In the genomic region with DNA sequence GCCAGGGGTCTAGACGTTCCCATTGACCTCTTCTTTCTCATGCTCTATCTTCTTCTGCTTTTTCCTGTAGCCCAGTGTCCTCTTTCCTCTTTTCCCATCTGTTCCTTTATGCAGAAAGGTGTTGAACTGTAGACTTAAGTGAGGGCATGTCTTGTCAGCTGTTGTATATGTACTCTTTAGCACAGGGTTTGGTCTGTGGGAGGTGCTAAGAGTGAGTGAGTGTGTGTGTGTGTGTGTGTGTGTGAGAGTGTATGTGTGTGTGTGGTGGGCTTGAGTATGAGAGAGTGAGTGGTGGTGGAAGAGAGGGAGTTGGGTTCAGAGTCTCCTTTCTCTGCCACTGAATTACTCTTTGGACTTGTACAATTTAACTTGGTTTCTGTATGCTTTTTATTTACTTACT, we compare ENCODE assay signal across 25 cellular contexts. TPM values are rescaled to one million over a fixed set of nuclear protein-coding genes. Genes with fewer than 3 reads are reported as not detected.
A peak's percentile ranks its signal among the peaks of the same experiment; 100 is the strongest.
DNase-seq lines count a peak whose midpoint lies in the region; ATAC-seq and TF ChIP-seq lines count a peak whose summit lies in the region.
"Had no signal": no experiment of that assay in that cellular context is flagged by ENCODE, and none has a peak within 500 bp of the region (broad histone marks: within the 10 kb centered on the region; RNA-seq: fewer than 3 reads in every experiment).

No MANE protein-coding gene starts in this region.

- no peak overlapping the region for H3K27ac ChIP-seq in KMS-11
- H3K27ac ChIP-seq: BLaER1, brain microvascular endothelial cell, GM23248, ovary, right atrium auricular region, SJCRH30 had no signal

- H3K4me1 Mint-ChIP-seq in activated naive CD4-positive, alpha-beta T cell treated with anti-CD3 and anti-CD28 coated beads for 36 hours (ENCODE audit: low read depth), result peaks cover 6% of the 10 kb centered on the region
- no peaks in the 10 kb centered on the region for H3K4me1 Mint-ChIP-seq in brain
- no peaks in the 10 kb centered on the region for H3K4me1 Mint-ChIP-seq in progenitor cell of endocrine pancreas (ENCODE audit: low read depth)

- H3K4me3 ChIP-seq in KMS-11 (IDR thresholded peaks at IDR 0.05; ENCODE audit: insufficient read depth, low read depth, low read length), result no peak overlapping the region
- H3K4me3 ChIP-seq: BLaER1, GM23248, ovary, right atrium auricular region, SJCRH30 had no signal

- H3K4me2 ChIP-seq in KMS-11, result peak overlapping the region; percentile 41; the same call in 1 of the 2 replicates
- H3K4me2 ChIP-seq: BLaER1 had no signal

- no peak overlapping the region for H3K4me3 Mint-ChIP-seq in activated naive CD4-positive, alpha-beta T cell treated with anti-CD3 and anti-CD28 coated beads for 36 hours
- H3K4me3 Mint-ChIP-seq in brain (no peak overlapping the region), progenitor cell of endocrine pancreas (ENCODE audit: low read depth) (no peak overlapping the region)
- H3K4me3 Mint-ChIP-seq: natural killer cell treated with Interleukin-12 subunit alpha and Interleukin-12 subunit beta and Interleukin-15 and Interleukin-18, amount 100 ng/mL, for 72 hours had no signal

- TF ChIP-seq CTCF in KMS-11 (conservative IDR thresholded peaks at IDR 0.05; ENCODE audit: low read depth, low read length), result no peak
- no peak for TF ChIP-seq CTCF in brain (conservative IDR thresholded peaks at IDR 0.05)
- TF ChIP-seq CTCF in progenitor cell of endocrine pancreas (IDR thresholded peaks at IDR 0.05; ENCODE audit: unreplicated experiment), result no peak

- CTCF ChIA-PET in activated naive CD4-positive, alpha-beta T cell treated with anti-CD3 and anti-CD28 coated beads for 36 hours (lab: Charles Lee), result no interaction called here

- no peaks in the 10 kb centered on the region for H4K20me1 ChIP-seq in KMS-11 (ENCODE audit: insufficient read depth)

- H3K9me3 Mint-ChIP-seq in activated naive CD4-positive, alpha-beta T cell treated with anti-CD3 and anti-CD28 coated beads for 36 hours, result no peaks in the 10 kb centered on the region
- H3K9me3 Mint-ChIP-seq in activated naive CD4-positive, alpha-beta T cell treated with anti-CD3 and anti-CD28 coated beads, Interleukin-2, amount 50 U/mL, for 72 hours, result no peaks in the 10 kb centered on the region
- H3K9me3 Mint-ChIP-seq in brain (no peaks in the 10 kb centered on the region), progenitor cell of endocrine pancreas (ENCODE audit: low read depth) (no peaks in the 10 kb centered on the region)
- H3K9me3 Mint-ChIP-seq: natural killer cell treated with Interleukin-12 subunit alpha and Interleukin-12 subunit beta and Interleukin-15 and Interleukin-18, amount 100 ng/mL, for 72 hours had no signal

- peaks cover 64% of the 10 kb centered on the region for H3K4me1 ChIP-seq in KMS-11 (ENCODE audit: low read depth, poor library complexity, severe bottlenecking)
- H3K4me1 ChIP-seq: BLaER1, right atrium auricular region had no signal

- H3K9ac ChIP-seq in KMS-11, result no peak overlapping the region
- H3K9ac ChIP-seq: BLaER1, GM23248 had no signal

- H3K36me3 ChIP-seq in KMS-11 (ENCODE audit: insufficient read depth), result peaks cover 4% of the 10 kb centered on the region; the same call in 1 of the 2 replicates
- H3K36me3 ChIP-seq: ovary had no signal

- peaks cover 36% of the 10 kb centered on the region for H3K36me3 Mint-ChIP-seq in activated naive CD4-positive, alpha-beta T cell treated with anti-CD3 and anti-CD28 coated beads for 36 hours (ENCODE audit: low read depth)
- H3K36me3 Mint-ChIP-seq in activated naive CD4-positive, alpha-beta T cell treated with anti-CD3 and anti-CD28 coated beads, Interleukin-2, amount 50 U/mL, for 72 hours, result peaks cover 13 to 26% of the 10 kb centered on the region in 2 donors
- H3K36me3 Mint-ChIP-seq in brain (peaks cover 76% of the 10 kb centered on the region), progenitor cell of endocrine pancreas (ENCODE audit: insufficient read depth) (peaks cover 31% of the 10 kb centered on the region)

- H2AFZ ChIP-seq in KMS-11 (ENCODE audit: low read depth), result no peak overlapping the region
- H2AFZ ChIP-seq: GM23248 had no signal

- intact Hi-C loops in activated naive CD4-positive, alpha-beta T cell treated with anti-CD3 and anti-CD28 coated beads for 36 hours (cut with micrococcal nuclease), result no loop called here

- H3K27me3 ChIP-seq in KMS-11 (ENCODE audit: insufficient read depth, low read depth), result no peaks in the 10 kb centered on the region
- H3K27me3 ChIP-seq: BLaER1, brain microvascular endothelial cell, ovary, right atrium auricular region, SJCRH30 had no signal

- no peak for ATAC-seq in activated naive CD4-positive, alpha-beta T cell treated with anti-CD3 and anti-CD28 coated beads, Interleukin-2, amount 50 U/mL, for 72 hours
- ATAC-seq in GM21528 (IDR thresholded peaks at IDR 0.05; ENCODE audit: low FRiP score, unreplicated experiment), result no peak
- ATAC-seq: natural killer cell treated with Interleukin-12 subunit alpha and Interleukin-12 subunit beta and Interleukin-15 and Interleukin-18, amount 100 ng/mL, for 72 hours had no signal

- H3K79me2 ChIP-seq in KMS-11 (ENCODE audit: insufficient read depth, low read depth), result no peaks in the 10 kb centered on the region

- H3K27me3 Mint-ChIP-seq in activated naive CD4-positive, alpha-beta T cell treated with anti-CD3 and anti-CD28 coated beads for 36 hours (ENCODE audit: low read depth), result no peaks in the 10 kb centered on the region
- H3K27me3 Mint-ChIP-seq in brain, result peaks cover 3% of the 10 kb centered on the region
- H3K27me3 Mint-ChIP-seq in progenitor cell of endocrine pancreas, result no peaks in the 10 kb centered on the region
- H3K27me3 Mint-ChIP-seq: natural killer cell treated with Interleukin-12 subunit alpha and Interleukin-12 subunit beta and Interleukin-15 and Interleukin-18, amount 100 ng/mL, for 72 hours had no signal

- peak overlapping the region; percentile 25 for H3K27ac Mint-ChIP-seq in activated naive CD4-positive, alpha-beta T cell treated with anti-CD3 and anti-CD28 coated beads for 36 hours
- no peak overlapping the region for H3K27ac Mint-ChIP-seq in activated naive CD4-positive, alpha-beta T cell treated with anti-CD3 and anti-CD28 coated beads, Interleukin-2, amount 50 U/mL, for 72 hours
- H3K27ac Mint-ChIP-seq in brain (peak overlapping the region in 4 of 5 experiments; percentile 2 to 10 (median 10)), progenitor cell of endocrine pancreas (peak overlapping the region; percentile 9)
- H3K27ac Mint-ChIP-seq: natural killer cell treated with Interleukin-12 subunit alpha and Interleukin-12 subunit beta and Interleukin-15 and Interleukin-18, amount 100 ng/mL, for 72 hours had no signal

- DNase-seq in activated naive CD4-positive, alpha-beta T cell treated with anti-CD3 and anti-CD28 coated beads for 36 hours, result no peak
- DNase-seq in activated naive CD4-positive, alpha-beta T cell treated with anti-CD3 and anti-CD28 coated beads, Interleukin-2, amount 50 U/mL, for 72 hours (ENCODE audit: low spot score in 2 of 2), result no peak
- DNase-seq in progenitor cell of endocrine pancreas (ENCODE audit: low spot score, unreplicated experiment) (no peak), DMS 273 treated with DMSO at 0.1 percent for 48 hours (lab: John Stamatoyannopoulos, UW) (no peak)
- DNase-seq: activated CD4-positive, alpha-beta T cell treated with anti-CD3 and anti-CD28 coated beads, Interleukin-2, amount 50 U/mL, for 48 hours; activated CD4-positive, CD25-positive, alpha-beta regulatory T cell; activated gamma-delta T cell treated with Interleukin-2 at 50 U/mL for 16 hours; brain microvascular endothelial cell; DND-41; effector CD4-positive, alpha-beta T cell; GM23248; islet precursor cell; NCI-H1092; NCI-H187; NCI-H526; ovary; SJCRH30; trophoblast cell had no signal

RNA-seq across cellular contexts. Expression of a gene that starts 10.3 kb away (rescaled TPM):
- total RNA-seq in activated naive CD4-positive, alpha-beta T cell treated with anti-CD3 and anti-CD28 coated beads for 36 hours, result not detected
- under 1 TPM in 1 of 2 donors, not detected in 1; 0.18 TPM for total RNA-seq in activated naive CD4-positive, alpha-beta T cell treated with anti-CD3 and anti-CD28 coated beads, Interleukin-2, amount 50 U/mL, for 72 hours
- 2.0 TPM for polyA plus RNA-seq in brain (ENCODE audit: insufficient read depth, low read depth, low replicate concordance)
- 0.43 TPM in 1 of 2 replicates, not detected in the other for total RNA-seq in progenitor cell of endocrine pancreas
- total RNA-seq: epithelial cell of proximal tubule had no signal

Comparison
In these comparisons a context has a peak if more than half of its experiments do, and no peak if none do; other contexts are left out.
1. H3K27ac Mint-ChIP-seq: peak in activated naive CD4-positive, alpha-beta T cell treated with anti-CD3 and anti-CD28 coated beads for 36 hours (single experiment), brain (4 of 5) and progenitor cell of endocrine pancreas (single experiment); none in activated naive CD4-positive, alpha-beta T cell treated with anti-CD3 and anti-CD28 coated beads, Interleukin-2, amount 50 U/mL, for 72 hours (0 of 2).